7 cellular contexts compared by ENCODE assay signal in the genomic region with DNA sequence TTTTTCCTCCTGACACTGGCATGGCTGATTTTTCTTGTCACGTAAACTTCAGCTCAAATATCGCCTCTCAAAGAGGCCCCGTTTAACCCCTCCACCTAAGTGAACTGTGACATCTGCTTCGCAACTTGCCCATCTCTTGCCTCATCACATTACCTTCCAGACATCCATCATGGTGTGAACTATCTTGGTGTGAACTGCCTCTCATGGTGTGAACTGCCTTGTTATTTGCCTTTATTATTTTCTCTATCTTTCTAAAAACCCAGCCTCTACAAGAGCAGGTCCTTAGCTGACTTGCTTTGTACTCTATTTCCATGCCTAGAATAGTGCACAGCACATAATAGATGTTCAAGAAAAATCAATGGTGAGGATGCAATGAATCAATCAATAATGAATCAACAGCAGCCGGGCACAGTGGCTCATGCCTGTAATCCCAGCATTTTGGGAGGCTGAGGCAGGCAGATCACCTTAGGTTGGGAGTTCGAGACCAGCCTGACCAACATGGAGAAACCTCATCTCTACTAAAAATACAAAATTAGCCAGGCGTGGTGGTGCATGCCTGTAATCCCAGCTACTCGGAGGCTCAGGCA.
A peak's percentile ranks its signal among the peaks of the same experiment; 100 is the strongest.
DNase-seq lines count a peak whose midpoint lies in the region; ATAC-seq and TF ChIP-seq lines count a peak whose summit lies in the region.
"Not testable (repeated sequence)": the region's sequence is repeated elsewhere in the genome, so short reads cannot be mapped to it uniquely, and the experiment has no call there.

No MANE protein-coding gene starts in this region.

- not testable (repeated sequence) for H3K4me3 ChIP-seq in Caco-2 (ENCODE audit: low read depth, low read length)

- not testable (repeated sequence) for BruUV-seq in Caco-2 (replicated peaks; lab: Mats Ljungman, UMichigan)

- H3K27ac Mint-ChIP-seq in Caco-2 (ENCODE audit: unreplicated experiment), result peak overlapping the region; percentile 23
- H3K27ac Mint-ChIP-seq in activated B cell treated with CpG ODN at 0.5 μM for 24 hours, result peak overlapping the region; percentile 90
- H3K27ac Mint-ChIP-seq in activated naive CD4-positive, alpha-beta T cell treated with anti-CD3 and anti-CD28 coated beads, Interleukin-2, amount 50 U/mL, for 72 hours, result peak overlapping the region; percentile 53 to 68
- H3K27ac Mint-ChIP-seq in chondrocyte (ENCODE audit: unreplicated experiment), result peak overlapping the region; percentile 29
- peak overlapping the region; percentile 91 for H3K27ac Mint-ChIP-seq in memory B cell
- H3K27ac Mint-ChIP-seq in nephron progenitor cell, result peak overlapping the region; percentile 5

- H3K4me1 ChIP-seq in Caco-2, result not testable (repeated sequence)

- H3K36me3 ChIP-seq in Caco-2 (ENCODE audit: control insufficient read depth, insufficient read depth, low read length), result peaks cover 13% of the 10 kb centered on the region

- not testable (repeated sequence) for DNase-seq in Caco-2; activated B cell treated with CpG ODN at 0.5 μM for 24 hours; activated naive CD4-positive, alpha-beta T cell treated with anti-CD3 and anti-CD28 coated beads, Interleukin-2, amount 50 U/mL, for 72 hours (ENCODE audit: low spot score in 2 of 2); chondrocyte (ENCODE audit: low spot score); memory B cell (ENCODE audit: low spot score in 2 of 2); nephron progenitor cell
- peak; percentile 52 for DNase-seq in NCI-H2171 treated with DMSO at 0.1 percent for 48 hours (lab: John Stamatoyannopoulos, UW)

- not testable (repeated sequence) for H3K9me3 ChIP-seq in Caco-2

- H3K4me3 Mint-ChIP-seq in Caco-2 (ENCODE audit: unreplicated experiment); activated B cell treated with CpG ODN at 0.5 μM for 24 hours; chondrocyte (ENCODE audit: unreplicated experiment); nephron progenitor cell: not testable (repeated sequence)
- peak overlapping the region; percentile 0 for H3K4me3 Mint-ChIP-seq in memory B cell

- not testable (repeated sequence) for H3K27me3 ChIP-seq in Caco-2 (replicated peaks; ENCODE audit: control insufficient read depth, insufficient read depth, low read length)

- H3K27me3 Mint-ChIP-seq in Caco-2 (ENCODE audit: insufficient read depth, unreplicated experiment); activated B cell treated with CpG ODN at 0.5 μM for 24 hours; chondrocyte (ENCODE audit: low read depth); memory B cell; nephron progenitor cell (ENCODE audit: low read depth, poor library complexity): not testable (repeated sequence)

- peaks cover 17% of the 10 kb centered on the region for H3K4me1 Mint-ChIP-seq in Caco-2 (ENCODE audit: low read depth, unreplicated experiment)
- peaks cover 75% of the 10 kb centered on the region for H3K4me1 Mint-ChIP-seq in activated B cell treated with CpG ODN at 0.5 μM for 24 hours
- peaks cover 47% of the 10 kb centered on the region for H3K4me1 Mint-ChIP-seq in chondrocyte (ENCODE audit: low read depth)
- H3K4me1 Mint-ChIP-seq in memory B cell, result peaks cover 49% of the 10 kb centered on the region
- H3K4me1 Mint-ChIP-seq in nephron progenitor cell, result peaks cover 30% of the 10 kb centered on the region

- intact Hi-C loops in Caco-2 (cut with micrococcal nuclease; ENCODE audit: unreplicated experiment); activated B cell treated with CpG ODN at 0.5 μM for 24 hours (cut with micrococcal nuclease): not testable (repeated sequence)

- H3K36me3 Mint-ChIP-seq in Caco-2 (ENCODE audit: insufficient read depth, unreplicated experiment) (peaks cover 94% of the 10 kb centered on the region), activated B cell treated with CpG ODN at 0.5 μM for 24 hours (ENCODE audit: low read depth) (peaks cover 43% of the 10 kb centered on the region), chondrocyte (ENCODE audit: low read depth) (peaks cover 21% of the 10 kb centered on the region), memory B cell (peaks cover 23% of the 10 kb centered on the region), nephron progenitor cell (ENCODE audit: low read depth) (peaks cover 80% of the 10 kb centered on the region)
- not testable (repeated sequence) for H3K36me3 Mint-ChIP-seq in activated naive CD4-positive, alpha-beta T cell treated with anti-CD3 and anti-CD28 coated beads, Interleukin-2, amount 50 U/mL, for 72 hours

- TF ChIP-seq CTCF in Caco-2 (IDR thresholded peaks at IDR 0.05; ENCODE audit: insufficient read depth in 1 of 2, low read depth in 1 of 2, low read length in 1 of 2, severe bottlenecking in 1 of 2, unreplicated experiment in 1 of 2); activated B cell treated with CpG ODN at 0.5 μM for 24 hours (IDR thresholded peaks at IDR 0.05); chondrocyte (IDR thresholded peaks at IDR 0.05); nephron progenitor cell (IDR thresholded peaks at IDR 0.05): not testable (repeated sequence)

- H3K9me3 Mint-ChIP-seq in Caco-2 (ENCODE audit: unreplicated experiment); activated B cell treated with CpG ODN at 0.5 μM for 24 hours; activated naive CD4-positive, alpha-beta T cell treated with anti-CD3 and anti-CD28 coated beads, Interleukin-2, amount 50 U/mL, for 72 hours; chondrocyte (ENCODE audit: low read depth); memory B cell; nephron progenitor cell: not testable (repeated sequence)

- CTCF ChIA-PET in Caco-2 (lab: Charles Lee), result not testable (repeated sequence)
- CTCF ChIA-PET in activated B cell treated with CpG ODN at 0.5 μM for 24 hours (lab: Charles Lee), result interaction anchor here (4.3 kb wide), 1 partner anchor 13 kb away, joined by 62 read pairs; no protein-coding TSS in a partner anchor

- not testable (repeated sequence) for ATAC-seq in activated B cell treated with CpG ODN at 0.5 μM for 24 hours (ENCODE audit: low read depth); activated naive CD4-positive, alpha-beta T cell treated with anti-CD3 and anti-CD28 coated beads, Interleukin-2, amount 50 U/mL, for 72 hours; memory B cell (ENCODE audit: low read depth)

- POLR2A ChIA-PET in Caco-2 (lab: Charles Lee); activated B cell treated with CpG ODN at 0.5 μM for 24 hours (lab: Charles Lee): not testable (repeated sequence)

Comparison
In these comparisons a context has a peak if more than half of its experiments do, and no peak if none do; other contexts are left out.
1. H3K27ac Mint-ChIP-seq: peak in every context shown above with its lines; median percentile 91 in memory B cell; 90 in activated B cell treated with CpG ODN at 0.5 μM for 24 hours; 60 in activated naive CD4-positive, alpha-beta T cell treated with anti-CD3 and anti-CD28 coated beads, Interleukin-2, amount 50 U/mL, for 72 hours; 29 in chondrocyte; 23 in Caco-2; 5 in nephron progenitor cell.